In genomic region chr17:12567077-12568053, GRCh38 we compare ENCODE assay signal across 17 cellular contexts.
"Had no signal": no experiment of that assay in that cellular context is flagged by ENCODE, and none has a peak within 500 bp of the region (broad histone marks: within the 10 kb centered on the region; RNA-seq: fewer than 3 reads in every experiment).

No MANE protein-coding gene starts in this region.

- H3K9me3 ChIP-seq: adrenal gland, prostate gland, suprapubic skin, upper lobe of left lung had no signal

- DNase-seq: activated CD4-positive, CD25-positive, alpha-beta regulatory T cell treated with anti-CD3 and anti-CD28 coated beads, Interleukin-2, amount 50 U/mL, for 72 hours; activated effector memory CD4-positive, alpha-beta T cell treated with anti-CD3 and anti-CD28 coated beads, Interleukin-2, amount 50 U/mL, for 16 hours; activated T-cell treated with anti-CD3 and anti-CD28 coated beads, Interleukin-2, amount 50 U/mL, for 72 hours; adrenal gland; cortex of kidney; effector CD4-positive, alpha-beta T cell; hippocampal formation; right cardiac atrium; stimulated activated CD4-positive, alpha-beta T cell treated with anti-CD3 and anti-CD28 coated beads, Interleukin-2, amount 100 ng/mL, for 24 hours; T-helper 1 cell; T1000; upper lobe of left lung had no signal

- H3K4me3 ChIP-seq: adrenal gland, prostate gland, suprapubic skin, upper lobe of left lung had no signal

- H3K27ac Mint-ChIP-seq: activated naive CD4-positive, alpha-beta T cell treated with anti-CD3 and anti-CD28 coated beads, Interleukin-2, amount 50 U/mL, for 24 hours; activated T-cell treated with anti-CD3 and anti-CD28 coated beads, Interleukin-2, amount 50 U/mL, for 72 hours; stimulated activated naive CD8-positive, alpha-beta T cell treated with anti-CD3 and anti-CD28 coated beads, Interleukin-15, Interleukin-2, amounts not matched to agents 100 ng/mL and 50 ng/mL, for 24 hours had no signal

- H3K36me3 Mint-ChIP-seq: activated naive CD4-positive, alpha-beta T cell treated with anti-CD3 and anti-CD28 coated beads, Interleukin-2, amount 50 U/mL, for 24 hours had no signal

- H3K27me3 ChIP-seq: adrenal gland, upper lobe of left lung had no signal

- H3K4me3 Mint-ChIP-seq: activated naive CD4-positive, alpha-beta T cell treated with anti-CD3 and anti-CD28 coated beads, Interleukin-2, amount 50 U/mL, for 24 hours; activated T-cell treated with anti-CD3 and anti-CD28 coated beads, Interleukin-2, amount 50 U/mL, for 72 hours; neural crest cell; stimulated activated naive CD8-positive, alpha-beta T cell treated with anti-CD3 and anti-CD28 coated beads, Interleukin-15, Interleukin-2, amounts not matched to agents 100 ng/mL and 50 ng/mL, for 24 hours had no signal

- H3K4me1 Mint-ChIP-seq: activated naive CD4-positive, alpha-beta T cell treated with anti-CD3 and anti-CD28 coated beads, Interleukin-2, amount 50 U/mL, for 24 hours; neural crest cell had no signal

- H3K4me1 ChIP-seq: adrenal gland, prostate gland, suprapubic skin, upper lobe of left lung had no signal

- ATAC-seq: activated T-cell treated with anti-CD3 and anti-CD28 coated beads, Interleukin-2, amount 50 U/mL, for 72 hours had no signal

- H3K36me3 ChIP-seq: adrenal gland, prostate gland, suprapubic skin, upper lobe of left lung had no signal

- H3K9me3 Mint-ChIP-seq: neural crest cell had no signal

- H3K27ac ChIP-seq: adrenal gland, prostate gland, suprapubic skin, upper lobe of left lung had no signal
